Comparison of ENCODE assay signal across 17 cellular contexts in the genomic region with DNA sequence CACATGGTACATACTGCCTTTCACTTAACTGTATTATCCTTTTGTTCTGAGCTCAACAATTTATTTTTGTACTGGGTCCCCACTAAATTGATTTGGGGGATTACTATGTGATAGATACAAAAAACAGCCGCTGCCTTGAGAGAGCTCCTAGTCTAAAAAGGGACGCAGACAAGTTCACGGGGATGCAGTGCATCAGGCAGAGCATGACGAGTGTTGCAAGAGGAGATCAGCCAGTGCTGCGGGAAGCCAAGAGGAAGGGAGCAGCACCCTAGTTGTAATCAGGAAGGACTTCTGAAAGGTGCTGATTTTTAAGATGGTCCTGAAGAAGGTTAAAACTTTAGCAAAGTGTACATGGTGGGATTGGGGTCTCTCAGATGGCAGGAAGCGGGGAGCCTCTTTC. TPM values are rescaled to one million over a fixed set of nuclear protein-coding genes. Genes with fewer than 3 reads are reported as not detected.
DNase-seq lines count a peak whose midpoint lies in the region; ATAC-seq and TF ChIP-seq lines count a peak whose summit lies in the region.
"Had no signal": no experiment of that assay in that cellular context is flagged by ENCODE, and none has a peak within 500 bp of the region (broad histone marks: within the 10 kb centered on the region; RNA-seq: fewer than 3 reads in every experiment).

No MANE protein-coding gene starts in this region.

- H3K27ac ChIP-seq in stomach, result peak overlapping the region in 4 of 5 donors; percentile 10 to 81 (median 18)

- H3K36me3 Mint-ChIP-seq in activated CD4-positive, alpha-beta T cell treated with anti-CD3 and anti-CD28 coated beads for 36 hours (ENCODE audit: low read depth), result peaks cover 35% of the 10 kb centered on the region
- peaks cover 20% of the 10 kb centered on the region for H3K36me3 Mint-ChIP-seq in chondrocyte (ENCODE audit: low read depth)

- no peaks in the 10 kb centered on the region for H3K27me3 ChIP-seq in stomach

- CTCF ChIA-PET in activated CD4-positive, alpha-beta T cell treated with anti-CD3 and anti-CD28 coated beads for 36 hours (lab: Charles Lee), result interaction anchor here (0.9 to 1.3 kb wide), 3 partner anchors 9 to 14 kb away, joined by 3 to 6 read pairs (median 5); no protein-coding TSS in a partner anchor

- no peak for DNase-seq in activated CD4-positive, alpha-beta T cell treated with anti-CD3 and anti-CD28 coated beads for 36 hours
- DNase-seq in activated CD4-positive, alpha-beta T cell treated with anti-CD3 and anti-CD28 coated beads for 4 hours, result no peak
- peak; percentile 31 for DNase-seq in MV-4-11 (lab: John Stamatoyannopoulos, UW)
- DNase-seq in chondrocyte (ENCODE audit: low spot score), result no peak
- no peak for DNase-seq in stomach
- DNase-seq in pons (ENCODE audit: low spot score), result no peak
- DNase-seq in HuH-7 (ENCODE audit: low spot score), result no peak
- DNase-seq in middle frontal gyrus (ENCODE audit: extremely low spot score, low spot score), result no peak
- DNase-seq: HCEC 1CT, NCI-H1105, NCI-H187, NCI-H446, NCI-H748 treated with DMSO at 0.1 percent for 48 hours, SHP77 had no signal

- H3K4me3 ChIP-seq in stomach, result no peak overlapping the region
- H3K4me3 ChIP-seq: A549, GM12878 had no signal

- TF ChIP-seq CTCF in chondrocyte (IDR thresholded peaks at IDR 0.05), result no peak
- TF ChIP-seq CTCF in stomach (IDR thresholded peaks at IDR 0.05), result no peak

- ATAC-seq in activated CD4-positive, alpha-beta T cell treated with anti-CD3 and anti-CD28 coated beads for 36 hours, result no peak
- ATAC-seq: GM12878 had no signal

- POLR2A ChIA-PET in activated CD4-positive, alpha-beta T cell treated with anti-CD3 and anti-CD28 coated beads for 36 hours (lab: Charles Lee), result interaction anchor here (0.6 to 0.7 kb wide), 2 partner anchors 26 to 67 kb away, joined by 3 read pairs; no protein-coding TSS in a partner anchor

- intact Hi-C loops in activated CD4-positive, alpha-beta T cell treated with anti-CD3 and anti-CD28 coated beads for 36 hours (cut with DNase I, micrococcal nuclease), result no loop called here
- intact Hi-C loops in stomach (cut with DNase I; ENCODE audit: low total_unique reads), result no loop called here

- H3K9me3 ChIP-seq in stomach, result no peaks in the 10 kb centered on the region
- H3K9me3 ChIP-seq: A549 had no signal

- TF ChIP-seq POLR2A in stomach (IDR thresholded peaks at IDR 0.05), result no peak

- H3K27me3 Mint-ChIP-seq in activated CD4-positive, alpha-beta T cell treated with anti-CD3 and anti-CD28 coated beads for 36 hours, result no peaks in the 10 kb centered on the region
- H3K27me3 Mint-ChIP-seq in chondrocyte (ENCODE audit: low read depth), result no peaks in the 10 kb centered on the region
- H3K27me3 Mint-ChIP-seq: IgD-negative memory B cell had no signal

- H3K36me3 ChIP-seq in stomach, result peaks cover 0 to 12% (median 10%) of the 10 kb centered on the region in 4 donors

- H3K27ac Mint-ChIP-seq in activated CD4-positive, alpha-beta T cell treated with anti-CD3 and anti-CD28 coated beads for 36 hours, result peak overlapping the region; percentile 38
- H3K27ac Mint-ChIP-seq in chondrocyte (ENCODE audit: unreplicated experiment), result peak overlapping the region; percentile 63
- H3K27ac Mint-ChIP-seq: IgD-negative memory B cell had no signal

- H3K4me3 Mint-ChIP-seq in activated CD4-positive, alpha-beta T cell treated with anti-CD3 and anti-CD28 coated beads for 36 hours, result no peak overlapping the region
- H3K4me3 Mint-ChIP-seq in chondrocyte (ENCODE audit: unreplicated experiment), result no peak overlapping the region
- H3K4me3 Mint-ChIP-seq: IgD-negative memory B cell had no signal

- no peak for TF ChIP-seq EP300 in stomach (IDR thresholded peaks at IDR 0.05)

- H3K4me1 Mint-ChIP-seq in activated CD4-positive, alpha-beta T cell treated with anti-CD3 and anti-CD28 coated beads for 36 hours, result peaks cover 40% of the 10 kb centered on the region
- H3K4me1 Mint-ChIP-seq in chondrocyte (ENCODE audit: low read depth), result peaks cover 72% of the 10 kb centered on the region

- 78 to 90% (median 86%) methylated on average over 6 of the region's 6 CpGs for WGBS in stomach, 5 donors

- peaks cover 2% of the 10 kb centered on the region for H3K9me3 Mint-ChIP-seq in activated CD4-positive, alpha-beta T cell treated with anti-CD3 and anti-CD28 coated beads for 36 hours (ENCODE audit: low read depth)
- H3K9me3 Mint-ChIP-seq in chondrocyte (ENCODE audit: low read depth), result no peaks in the 10 kb centered on the region

- H3K4me1 ChIP-seq in stomach, result peaks cover 5 to 47% (median 30%) of the 10 kb centered on the region in 4 donors

RNA-seq across cellular contexts. Expression of a gene that starts 15.8 kb away (rescaled TPM):
- total RNA-seq in activated CD4-positive, alpha-beta T cell treated with anti-CD3 and anti-CD28 coated beads for 36 hours, result 10 to 100 TPM; 29.9 to 49.1 TPM
- total RNA-seq in chondrocyte, result 155 to 220 TPM (median 157 TPM) in 3 replicates
- 10 to 100 TPM; 24.9 to 76.4 (median 47.7) TPM for total RNA-seq in stomach
- polyA plus RNA-seq in stomach, result 10 to 100 TPM in 1 of 3 donors, 1 to 10 TPM in 2; 5.3 to 12.2 (median 6.4) TPM
